ENCODE assay signal across 1 cellular context in genomic region chr12:103973909-103974308, GRCh38.
TF ChIP-seq lines count a peak whose summit lies in the region.

No MANE protein-coding gene starts in this region.

TF ChIP-seq in GM23338, 12 proteins besides CTCF, POLR2A, EP300 and RAD21:
- TF ChIP-seq NANOG (IDR thresholded peaks at IDR 0.05; ENCODE audit: borderline replicate concordance), result no peak
- TF ChIP-seq REST (IDR thresholded peaks at IDR 0.05; ENCODE audit: unreplicated experiment), result no peak
- TF ChIP-seq ETS1 (IDR thresholded peaks at IDR 0.05), result no peak
- TF ChIP-seq EZH2phosphoT487 (IDR thresholded peaks at IDR 0.05; ENCODE audit: unreplicated experiment), result no peak
- no peak for TF ChIP-seq CREB1 (CRISPR knock-in tag; IDR thresholded peaks at IDR 0.05; ENCODE audit: low read depth)
- TF ChIP-seq ZNF462 (CRISPR knock-in tag; IDR thresholded peaks at IDR 0.05), result no peak
- no peak for TF ChIP-seq ZNF114 (CRISPR knock-in tag; IDR thresholded peaks at IDR 0.05)
- TF ChIP-seq EZH2 (IDR thresholded peaks at IDR 0.05; ENCODE audit: low read depth, unreplicated experiment), result no peak
- no peak for TF ChIP-seq JUNB (IDR thresholded peaks at IDR 0.05; ENCODE audit: unreplicated experiment)
- TF ChIP-seq POLR2AphosphoS5 (IDR thresholded peaks at IDR 0.05; ENCODE audit: low read depth), result no peak
- no peak for TF ChIP-seq ZNF331 (CRISPR knock-in tag; IDR thresholded peaks at IDR 0.05; ENCODE audit: low read depth)
- no peak for TF ChIP-seq STAT1 (IDR thresholded peaks at IDR 0.05; ENCODE audit: unreplicated experiment)
